ENCODE assay signal across 2 cellular contexts in the genomic region with DNA sequence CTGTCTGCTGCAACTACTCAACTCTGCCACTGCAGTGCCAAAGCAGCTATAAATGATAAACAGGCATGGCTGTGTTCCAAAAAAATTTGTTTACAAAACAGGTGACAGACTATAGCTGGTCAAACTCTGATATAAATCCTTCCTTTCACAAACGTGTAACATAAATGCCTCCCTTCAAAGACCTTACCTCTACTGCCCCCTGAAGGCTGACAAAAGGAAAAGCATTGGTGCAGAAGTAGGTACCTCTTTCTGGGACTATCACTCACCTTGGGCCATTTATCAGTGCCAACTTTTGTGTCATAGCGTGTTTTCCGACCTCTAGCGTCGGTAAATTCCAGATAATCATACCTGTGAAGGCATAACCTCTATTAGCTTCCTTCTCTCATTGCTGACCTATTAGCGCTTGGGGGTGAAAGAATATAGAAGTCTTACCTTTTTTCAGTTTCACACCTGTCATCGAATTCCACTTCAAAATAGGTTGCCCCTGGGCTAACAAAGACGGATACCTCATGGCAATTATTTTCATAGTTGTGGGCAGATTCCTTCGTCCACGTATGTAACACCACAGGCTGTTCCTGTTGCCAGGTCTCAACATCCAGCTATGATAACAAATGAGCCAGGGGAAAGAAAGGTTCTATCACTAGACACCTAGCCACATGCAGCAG.
TF ChIP-seq lines count a peak whose summit lies in the region.

No MANE protein-coding gene starts in this region.

TF ChIP-seq in A549, 52 proteins besides CTCF, POLR2A, EP300 and RAD21:
- TF ChIP-seq NFE2L2 (conservative IDR thresholded peaks at IDR 0.05; ENCODE audit: low read length) (no peak), CHD4 (IDR thresholded peaks at IDR 0.05; ENCODE audit: borderline replicate concordance) (no peak), MAFK (IDR thresholded peaks at IDR 0.05; ENCODE audit: partially characterized antibody) (peak; percentile 64), HOXB13 (CRISPR knock-in tag; IDR thresholded peaks at IDR 0.05; ENCODE audit: low read depth) (no peak), NR3C1 (IDR thresholded peaks at IDR 0.05) (no peak), ZFP36 (IDR thresholded peaks at IDR 0.05; ENCODE audit: borderline replicate concordance, partially characterized antibody) (no peak), RNF2 (IDR thresholded peaks at IDR 0.05; ENCODE audit: borderline replicate concordance, low read depth) (no peak), RCOR1 (IDR thresholded peaks at IDR 0.05; ENCODE audit: low read depth, low read length) (no peak), CHD2 (IDR thresholded peaks at IDR 0.05; ENCODE audit: low read length, partially characterized antibody) (no peak), RARB (CRISPR knock-in tag; IDR thresholded peaks at IDR 0.05) (no peak), MAZ (IDR thresholded peaks at IDR 0.05; ENCODE audit: borderline replicate concordance, low read depth, low read length) (no peak), EHMT2 (IDR thresholded peaks at IDR 0.05; ENCODE audit: low read depth) (no peak), HOXB5 (CRISPR knock-in tag; IDR thresholded peaks at IDR 0.05) (no peak), SMC3 (IDR thresholded peaks at IDR 0.05) (peak; percentile 58)
- TF ChIP-seq, protein P1, sequence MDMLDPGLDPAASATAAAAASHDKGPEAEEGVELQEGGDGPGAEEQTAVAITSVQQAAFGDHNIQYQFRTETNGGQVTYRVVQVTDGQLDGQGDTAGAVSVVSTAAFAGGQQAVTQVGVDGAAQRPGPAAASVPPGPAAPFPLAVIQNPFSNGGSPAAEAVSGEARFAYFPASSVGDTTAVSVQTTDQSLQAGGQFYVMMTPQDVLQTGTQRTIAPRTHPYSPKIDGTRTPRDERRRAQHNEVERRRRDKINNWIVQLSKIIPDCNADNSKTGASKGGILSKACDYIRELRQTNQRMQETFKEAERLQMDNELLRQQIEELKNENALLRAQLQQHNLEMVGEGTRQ (IDR thresholded peaks at IDR 0.05), result no peak
- TF ChIP-seq, protein P2, sequence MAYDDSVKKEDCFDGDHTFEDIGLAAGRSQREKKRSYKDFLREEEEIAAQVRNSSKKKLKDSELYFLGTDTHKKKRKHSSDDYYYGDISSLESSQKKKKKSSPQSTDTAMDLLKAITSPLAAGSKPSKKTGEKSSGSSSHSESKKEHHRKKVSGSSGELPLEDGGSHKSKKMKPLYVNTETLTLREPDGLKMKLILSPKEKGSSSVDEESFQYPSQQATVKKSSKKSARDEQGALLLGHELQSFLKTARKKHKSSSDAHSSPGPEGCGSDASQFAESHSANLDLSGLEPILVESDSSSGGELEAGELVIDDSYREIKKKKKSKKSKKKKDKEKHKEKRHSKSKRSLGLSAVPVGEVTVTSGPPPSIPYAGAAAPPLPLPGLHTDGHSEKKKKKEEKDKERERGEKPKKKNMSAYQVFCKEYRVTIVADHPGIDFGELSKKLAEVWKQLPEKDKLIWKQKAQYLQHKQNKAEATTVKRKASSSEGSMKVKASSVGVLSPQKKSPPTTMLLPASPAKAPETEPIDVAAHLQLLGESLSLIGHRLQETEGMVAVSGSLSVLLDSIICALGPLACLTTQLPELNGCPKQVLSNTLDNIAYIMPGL (CRISPR knock-in tag; IDR thresholded peaks at IDR 0.05; ENCODE audit: borderline replicate concordance), result no peak
- TF ChIP-seq, protein P3, sequence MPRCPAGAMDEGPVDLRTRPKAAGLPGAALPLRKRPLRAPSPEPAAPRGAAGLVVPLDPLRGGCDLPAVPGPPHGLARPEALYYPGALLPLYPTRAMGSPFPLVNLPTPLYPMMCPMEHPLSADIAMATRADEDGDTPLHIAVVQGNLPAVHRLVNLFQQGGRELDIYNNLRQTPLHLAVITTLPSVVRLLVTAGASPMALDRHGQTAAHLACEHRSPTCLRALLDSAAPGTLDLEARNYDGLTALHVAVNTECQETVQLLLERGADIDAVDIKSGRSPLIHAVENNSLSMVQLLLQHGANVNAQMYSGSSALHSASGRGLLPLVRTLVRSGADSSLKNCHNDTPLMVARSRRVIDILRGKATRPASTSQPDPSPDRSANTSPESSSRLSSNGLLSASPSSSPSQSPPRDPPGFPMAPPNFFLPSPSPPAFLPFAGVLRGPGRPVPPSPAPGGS (IDR thresholded peaks at IDR 0.05), result no peak
- TF ChIP-seq, protein P4, sequence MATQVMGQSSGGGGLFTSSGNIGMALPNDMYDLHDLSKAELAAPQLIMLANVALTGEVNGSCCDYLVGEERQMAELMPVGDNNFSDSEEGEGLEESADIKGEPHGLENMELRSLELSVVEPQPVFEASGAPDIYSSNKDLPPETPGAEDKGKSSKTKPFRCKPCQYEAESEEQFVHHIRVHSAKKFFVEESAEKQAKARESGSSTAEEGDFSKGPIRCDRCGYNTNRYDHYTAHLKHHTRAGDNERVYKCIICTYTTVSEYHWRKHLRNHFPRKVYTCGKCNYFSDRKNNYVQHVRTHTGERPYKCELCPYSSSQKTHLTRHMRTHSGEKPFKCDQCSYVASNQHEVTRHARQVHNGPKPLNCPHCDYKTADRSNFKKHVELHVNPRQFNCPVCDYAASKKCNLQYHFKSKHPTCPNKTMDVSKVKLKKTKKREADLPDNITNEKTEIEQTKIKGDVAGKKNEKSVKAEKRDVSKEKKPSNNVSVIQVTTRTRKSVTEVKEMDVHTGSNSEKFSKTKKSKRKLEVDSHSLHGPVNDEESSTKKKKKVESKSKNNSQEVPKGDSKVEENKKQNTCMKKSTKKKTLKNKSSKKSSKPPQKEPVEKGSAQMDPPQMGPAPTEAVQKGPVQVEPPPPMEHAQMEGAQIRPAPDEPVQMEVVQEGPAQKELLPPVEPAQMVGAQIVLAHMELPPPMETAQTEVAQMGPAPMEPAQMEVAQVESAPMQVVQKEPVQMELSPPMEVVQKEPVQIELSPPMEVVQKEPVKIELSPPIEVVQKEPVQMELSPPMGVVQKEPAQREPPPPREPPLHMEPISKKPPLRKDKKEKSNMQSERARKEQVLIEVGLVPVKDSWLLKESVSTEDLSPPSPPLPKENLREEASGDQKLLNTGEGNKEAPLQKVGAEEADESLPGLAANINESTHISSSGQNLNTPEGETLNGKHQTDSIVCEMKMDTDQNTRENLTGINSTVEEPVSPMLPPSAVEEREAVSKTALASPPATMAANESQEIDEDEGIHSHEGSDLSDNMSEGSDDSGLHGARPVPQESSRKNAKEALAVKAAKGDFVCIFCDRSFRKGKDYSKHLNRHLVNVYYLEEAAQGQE (IDR thresholded peaks at IDR 0.05), result no peak

TF ChIP-seq in HCT116, 20 proteins besides CTCF, POLR2A, EP300 and RAD21:
- TF ChIP-seq ZBTB33 (IDR thresholded peaks at IDR 0.05; ENCODE audit: extremely low read depth, insufficient replicate concordance, low read length), result no peak
- no peak for TF ChIP-seq YY1 (IDR thresholded peaks at IDR 0.05; ENCODE audit: extremely low read depth, insufficient replicate concordance, low read depth, low read length)
- no peak for TF ChIP-seq SRF (IDR thresholded peaks at IDR 0.05; ENCODE audit: low read depth)
- TF ChIP-seq MAX (IDR thresholded peaks at IDR 0.05), result no peak
- no peak for TF ChIP-seq EZH2 (IDR thresholded peaks at IDR 0.05)
- no peak for TF ChIP-seq CBX3 (IDR thresholded peaks at IDR 0.05; ENCODE audit: low read depth)
- TF ChIP-seq CEBPB (IDR thresholded peaks at IDR 0.05; ENCODE audit: low read depth), result no peak
- TF ChIP-seq ZNF274 (IDR thresholded peaks at IDR 0.05; ENCODE audit: low read depth, low read length), result no peak
- no peak for TF ChIP-seq FOSL1 (IDR thresholded peaks at IDR 0.05; ENCODE audit: low read depth)
- TF ChIP-seq JUND (IDR thresholded peaks at IDR 0.05), result no peak
- no peak for TF ChIP-seq TCF7L2 (IDR thresholded peaks at IDR 0.05; ENCODE audit: borderline replicate concordance, extremely low read depth, insufficient read depth, insufficient read length)
- no peak for TF ChIP-seq ATF3 (IDR thresholded peaks at IDR 0.05)
- no peak for TF ChIP-seq SIN3A (IDR thresholded peaks at IDR 0.05; ENCODE audit: low read depth)
- no peak for TF ChIP-seq ELF1 (IDR thresholded peaks at IDR 0.05; ENCODE audit: borderline replicate concordance, low read depth)
- TF ChIP-seq, protein P4 (IDR thresholded peaks at IDR 0.05; ENCODE audit: low read depth), result no peak
- no peak for TF ChIP-seq SP1 (IDR thresholded peaks at IDR 0.05; ENCODE audit: low read depth)
TF ChIP-seq in HCT116: peak in this region for 0.
